In genomic region chr11:47247502-47247901, GRCh38 we compare ENCODE assay signal across 10 cellular contexts. TPM values are rescaled to one million over a fixed set of nuclear protein-coding genes. Genes with fewer than 3 reads are reported as not detected.
DNase-seq lines count a peak whose midpoint lies in the region; ATAC-seq and TF ChIP-seq lines count a peak whose summit lies in the region.
"Had no signal": no experiment of that assay in that cellular context is flagged by ENCODE, and none has a peak within 500 bp of the region (broad histone marks: within the 10 kb centered on the region; RNA-seq: fewer than 3 reads in every experiment).

No MANE protein-coding gene starts in this region.

- WGBS in esophagus squamous epithelium, 2 donors, result 87 to 100% methylated on average over 1 to 3 of the region's 5 CpGs
- WGBS in prostate gland, result 90% methylated on average over 5 of the region's 5 CpGs

- H3K36me3 ChIP-seq in Panc1 (ENCODE audit: control insufficient read depth, insufficient read depth, low read length), result peaks cover 4% of the 10 kb centered on the region; the same call in 1 of the 2 replicates
- H3K36me3 ChIP-seq in esophagus squamous epithelium, result peaks cover 18 to 50% (median 18%) of the 10 kb centered on the region in 3 donors
- H3K36me3 ChIP-seq in prostate gland, result peaks cover 0 to 11% of the 10 kb centered on the region in 2 donors
- no peaks in the 10 kb centered on the region for H3K36me3 ChIP-seq in uterus
- peaks cover 32% of the 10 kb centered on the region for H3K36me3 ChIP-seq in effector memory CD4-positive, alpha-beta T cell (ENCODE audit: control insufficient read depth, insufficient read depth, low read length)
- H3K36me3 ChIP-seq: ovary had no signal

- no peak for ATAC-seq in Panc1

- TF ChIP-seq POLR2A in esophagus squamous epithelium (IDR thresholded peaks at IDR 0.05) (no peak), prostate gland (IDR thresholded peaks at IDR 0.05) (no peak), uterus (IDR thresholded peaks at IDR 0.05) (no peak)

- TF ChIP-seq CTCF in GM12865 (IDR thresholded peaks at IDR 0.05; ENCODE audit: insufficient read depth, low read depth, low read length, missing control alignments) (no peak), Panc1 (IDR thresholded peaks at IDR 0.05) (no peak), esophagus squamous epithelium (IDR thresholded peaks at IDR 0.05) (no peak), prostate gland (IDR thresholded peaks at IDR 0.05) (no peak), uterus (IDR thresholded peaks at IDR 0.05) (no peak)

- H3K4me3 ChIP-seq in GM12865 (ENCODE audit: low read depth, low read length) (peak overlapping the region; percentile 67; the same call in 1 of the 2 replicates), Panc1 (ENCODE audit: low read depth in 2 of 2, low read length in 2 of 2) (peak overlapping the region; percentile 67 to 90; a peak in 3 of 4 replicates), esophagus squamous epithelium (peak overlapping the region in 3 of 4 donors; percentile 77 to 85 (median 79)), prostate gland (peak overlapping the region; percentile 68 to 72), uterus (no peak overlapping the region)
- H3K4me3 ChIP-seq in effector memory CD4-positive, alpha-beta T cell (ENCODE audit: insufficient read depth, low read depth, low read length, poor library complexity, severe bottlenecking), result no peak overlapping the region

- in situ Hi-C loops in Panc1 (cut with HindIII; ENCODE audit: low pct_unique_long_range_greater_than_20kb, low sequenced_read_pairs), result no loop called here

- H3K9me3 ChIP-seq in Panc1 (ENCODE audit: control insufficient read depth, insufficient read depth, low read depth, low read length), result no peaks in the 10 kb centered on the region
- H3K9me3 ChIP-seq in esophagus squamous epithelium, result no peaks in the 10 kb centered on the region
- no peaks in the 10 kb centered on the region for H3K9me3 ChIP-seq in prostate gland
- H3K9me3 ChIP-seq in uterus, result no peaks in the 10 kb centered on the region
- H3K9me3 ChIP-seq in effector memory CD4-positive, alpha-beta T cell (ENCODE audit: control insufficient read depth, low read length), result no peaks in the 10 kb centered on the region
- H3K9me3 ChIP-seq: ovary had no signal

- POLR2A ChIA-PET in Panc1 (lab: Charles Lee), result interaction anchor here (0.5 kb wide), 1 partner anchor 439 kb away, joined by 8 read pairs; no protein-coding TSS in a partner anchor

- H3K27ac ChIP-seq in Panc1 (ENCODE audit: low read length) (peak overlapping the region; percentile 97), esophagus squamous epithelium (no peak overlapping the region), prostate gland (no peak overlapping the region), uterus (no peak overlapping the region)
- no peak overlapping the region for H3K27ac ChIP-seq in effector memory CD4-positive, alpha-beta T cell (ENCODE audit: insufficient read depth, low read length, poor library complexity, severe bottlenecking)

- intact Hi-C loops in Panc1 (cut with micrococcal nuclease; ENCODE audit: unreplicated experiment), result no loop called here
- intact Hi-C loops in esophagus squamous epithelium (cut with DNase I), result no loop called here
- intact Hi-C loops in prostate gland (cut with DNase I), result no loop called here
- intact Hi-C loops in uterus (cut with DNase I; ENCODE audit: low total_unique reads), result no loop called here

- DNase-seq in GM12865 (ENCODE audit: low read depth) (no peak), Panc1 (ENCODE audit: low read depth, low spot score) (no peak), esophagus squamous epithelium (lab: John Stamatoyannopoulos, UW) (no peak), prostate gland (ENCODE audit: low spot score) (no peak), NCI-H1105 (lab: John Stamatoyannopoulos, UW) (no peak), mesenteric fat pad (ENCODE audit: low spot score) (no peak), uterus (no peak)
- DNase-seq in effector memory CD4-positive, alpha-beta T cell, result no peak
- DNase-seq: NCI-H345, ovary had no signal

- H3K27me3 ChIP-seq in Panc1 (ENCODE audit: control insufficient read depth, insufficient read depth, low read length) (no peaks in the 10 kb centered on the region), esophagus squamous epithelium (no peaks in the 10 kb centered on the region), prostate gland (replicated peaks; ENCODE audit: insufficient read depth) (no peaks in the 10 kb centered on the region), uterus (no peaks in the 10 kb centered on the region)
- no peaks in the 10 kb centered on the region for H3K27me3 ChIP-seq in effector memory CD4-positive, alpha-beta T cell (replicated peaks; ENCODE audit: control insufficient read depth, insufficient read depth, low read length, poor library complexity, severe bottlenecking)
- H3K27me3 ChIP-seq: ovary had no signal

- TSS peak; percentile 89 for BruUV-seq in Panc1 (replicated peaks; lab: Mats Ljungman, UMichigan)

- H3K4me1 ChIP-seq in Panc1 (ENCODE audit: control insufficient read depth, insufficient read depth, low read length) (peaks cover 14% of the 10 kb centered on the region), esophagus squamous epithelium (peaks cover 19 to 48% (median 25%) of the 10 kb centered on the region in 3 donors), prostate gland (replicated peaks) (peaks cover 12% of the 10 kb centered on the region), uterus (peaks cover 0 to 7% of the 10 kb centered on the region in 2 donors)
- peaks cover 11% of the 10 kb centered on the region for H3K4me1 ChIP-seq in effector memory CD4-positive, alpha-beta T cell (ENCODE audit: control insufficient read depth, insufficient read depth, low read length, poor library complexity, severe bottlenecking)

- CTCF ChIA-PET in Panc1 (lab: Charles Lee), result no interaction called here

RNA-seq across cellular contexts. Expression of gene ACP2, which starts 1.1 kb away (rescaled TPM):
- total RNA-seq in Panc1 (2021; ENCODE audit: unreplicated experiment) (28.4 TPM), esophagus squamous epithelium (10 to 100 TPM; 20.4 to 38.0 (median 26.5) TPM), prostate gland (100 to 1,000 TPM in 1 of 2 donors, 10 to 100 TPM in 1; 94.6 to 104 TPM), mesenteric fat pad (38.2 TPM), uterus (10 to 100 TPM; 25.6 to 36.6 (median 27.1) TPM)
- 28.7 TPM for polyA plus RNA-seq in Panc1 (2012; ENCODE audit: insufficient read length)

RNA-seq across cellular contexts. Expression of gene NR1H3, which starts 10.3 kb away (rescaled TPM):
- total RNA-seq in Panc1 (2021; ENCODE audit: unreplicated experiment), result 17.2 TPM
- polyA plus RNA-seq in Panc1 (2012; ENCODE audit: insufficient read length), result 19.7 TPM
- total RNA-seq in esophagus squamous epithelium, result 10 to 100 TPM in 2 of 4 donors, 1 to 10 TPM in 2; 2.4 to 24.8 (median 12.5) TPM
- total RNA-seq in prostate gland, result 10 to 100 TPM; 31.8 to 34.2 TPM
- total RNA-seq in mesenteric fat pad, result 73.2 TPM
- total RNA-seq in uterus, result 10 to 100 TPM; 14.1 to 49.0 (median 31.9) TPM

RNA-seq across cellular contexts. Expression of gene MADD, which starts 22.4 kb away (rescaled TPM):
- total RNA-seq in Panc1 (2021; ENCODE audit: unreplicated experiment) (51.1 TPM), esophagus squamous epithelium (10 to 100 TPM; 12.6 to 34.7 (median 15.4) TPM), prostate gland (10 to 100 TPM; 53.6 to 87.3 TPM), mesenteric fat pad (35.7 TPM), uterus (100 to 1,000 TPM in 1 of 4 donors, 10 to 100 TPM in 3; 26.8 to 234 (median 47.2) TPM)
- 42.9 TPM for polyA plus RNA-seq in Panc1 (2012; ENCODE audit: insufficient read length)

RNA-seq across cellular contexts. Expression of gene DDB2, which starts 32.7 kb away (rescaled TPM):
- 33.6 TPM for total RNA-seq in Panc1 (2021; ENCODE audit: unreplicated experiment)
- 20.3 TPM for polyA plus RNA-seq in Panc1 (2012; ENCODE audit: insufficient read length)
- 10 to 100 TPM; 25.7 to 65.8 (median 43.5) TPM for total RNA-seq in esophagus squamous epithelium
- total RNA-seq in prostate gland, result 10 to 100 TPM; 27.4 to 41.3 TPM
- total RNA-seq in mesenteric fat pad, result 21.0 TPM
- 10 to 100 TPM; 13.8 to 65.9 (median 23.8) TPM for total RNA-seq in uterus

Comparison
In these comparisons a context has a peak if more than half of its experiments do, and no peak if none do; other contexts are left out.
1. H3K4me3 ChIP-seq: peak in GM12865 (single experiment), Panc1 (2 of 2), esophagus squamous epithelium (3 of 4) and prostate gland (2 of 2); none in uterus (0 of 2) and effector memory CD4-positive, alpha-beta T cell (single experiment).